In the genomic region with DNA sequence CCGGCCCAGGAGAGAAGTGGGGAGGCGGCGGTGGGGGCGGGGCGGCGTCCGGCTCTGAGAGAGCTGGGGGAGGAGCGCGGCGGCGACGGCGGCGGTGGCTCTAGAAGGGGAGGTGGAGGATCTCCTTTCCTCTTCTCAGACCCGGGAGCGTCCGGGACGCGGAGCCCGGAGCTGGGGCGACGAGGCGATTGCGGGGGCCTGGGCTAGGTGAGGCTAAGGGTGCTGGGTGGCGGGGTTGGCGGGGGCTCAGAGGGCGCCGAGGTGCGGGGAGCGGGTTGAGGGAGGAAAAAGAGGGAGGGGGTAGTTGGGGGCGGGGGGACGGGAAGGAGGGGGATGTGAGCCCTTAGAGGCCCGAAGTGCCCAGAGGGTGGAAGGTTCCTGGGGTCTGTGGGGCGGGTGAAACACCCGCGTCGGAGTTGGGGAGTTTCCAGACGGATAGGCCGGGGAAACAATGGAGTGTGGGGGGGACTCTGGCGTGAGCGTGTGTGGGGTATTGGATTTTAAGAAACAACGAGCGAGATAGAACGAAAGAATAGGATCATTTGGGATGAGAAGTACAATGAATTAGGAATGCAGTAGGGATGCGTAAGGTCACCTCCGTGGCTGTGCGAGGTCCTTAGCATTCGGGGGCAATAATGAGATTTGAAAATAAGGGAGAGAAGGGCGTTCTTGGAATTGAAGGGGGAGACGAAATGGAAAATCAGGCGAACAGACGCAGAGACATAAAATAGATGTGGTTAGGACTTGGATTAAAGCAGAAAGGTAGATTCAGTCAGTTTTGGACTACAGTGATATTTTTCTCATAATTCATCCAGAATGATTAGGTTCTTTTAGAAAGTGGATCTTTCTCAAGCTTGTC, we compare ENCODE assay signal across 8 cellular contexts. TPM values are rescaled to one million over a fixed set of nuclear protein-coding genes. Genes with fewer than 3 reads are reported as not detected.
DNase-seq lines count a peak whose midpoint lies in the region; ATAC-seq and TF ChIP-seq lines count a peak whose summit lies in the region.

SPATS2 (plus strand) TSS at position 82 of the 859 bp plus-strand sequence. CDS start 93,551 bp downstream, outside the sequence.

- H3K27me3 Mint-ChIP-seq in Calu3 (ENCODE audit: unreplicated experiment): no peaks in the 10 kb centered on the region
- H3K27me3 Mint-ChIP-seq in T-helper 2 cell treated with Interferon-gamma antibody and Interleukin-4, amounts not matched to agents 5 μg/mL and 100 μg/mL, for 36 hours (ENCODE audit: low read depth): no peaks in the 10 kb centered on the region

- no peaks in the 10 kb centered on the region for H3K27me3 ChIP-seq in neuron (ENCODE audit: insufficient read depth, low read length)

- CTCF ChIA-PET in Calu3 (lab: Charles Lee): interaction anchor here (0.7 to 1.8 kb wide), 6 partner anchors 9 to 213 kb away, joined by 3 to 8 read pairs (median 4); no protein-coding TSS in a partner anchor

- intact Hi-C loops in Calu3 (cut with micrococcal nuclease; ENCODE audit: unreplicated experiment): no loop called here

- H3K36me3 ChIP-seq in neuron (ENCODE audit: insufficient read depth, low read length): peaks cover 6% of the 10 kb centered on the region

- H3K36me3 Mint-ChIP-seq in Calu3 (ENCODE audit: insufficient read depth, unreplicated experiment): peaks cover 24% of the 10 kb centered on the region
- H3K36me3 Mint-ChIP-seq in T-helper 2 cell treated with Interferon-gamma antibody and Interleukin-4, amounts not matched to agents 5 μg/mL and 100 μg/mL, for 36 hours (ENCODE audit: low read depth): peaks cover 3% of the 10 kb centered on the region

- peaks cover 7% of the 10 kb centered on the region for H3K4me1 ChIP-seq in neuron (ENCODE audit: insufficient read depth, low read length)

- ATAC-seq in HG02798 (IDR thresholded peaks at IDR 0.05; ENCODE audit: poor library complexity, unreplicated experiment) (peak; percentile 3), GM18909 (IDR thresholded peaks at IDR 0.05; ENCODE audit: poor library complexity, unreplicated experiment) (no peak)

- H3K27ac Mint-ChIP-seq in Calu3 (ENCODE audit: unreplicated experiment): peak within 1 kb of the TSS; percentile 68
- H3K27ac Mint-ChIP-seq in T-helper 2 cell treated with Interferon-gamma antibody and Interleukin-4, amounts not matched to agents 5 μg/mL and 100 μg/mL, for 36 hours: peak within 1 kb of the TSS; percentile 94

- TF ChIP-seq CTCF in Calu3 (IDR thresholded peaks at IDR 0.05; ENCODE audit: unreplicated experiment): no peak

- no TSS peak for BruUV-seq in Calu3 (replicated peaks; lab: Mats Ljungman, UMichigan)

- H3K4me3 Mint-ChIP-seq in Calu3 (ENCODE audit: low read depth, unreplicated experiment): peak within 1 kb of the TSS; percentile 80
- peak within 1 kb of the TSS; percentile 88 for H3K4me3 Mint-ChIP-seq in T-helper 2 cell treated with Interferon-gamma antibody and Interleukin-4, amounts not matched to agents 5 μg/mL and 100 μg/mL, for 36 hours

- no peaks in the 10 kb centered on the region for H3K9me3 ChIP-seq in neuron (ENCODE audit: low read length)

- H3K4me1 Mint-ChIP-seq in Calu3 (ENCODE audit: low read depth, unreplicated experiment): no peaks in the 10 kb centered on the region
- H3K4me1 Mint-ChIP-seq in T-helper 2 cell treated with Interferon-gamma antibody and Interleukin-4, amounts not matched to agents 5 μg/mL and 100 μg/mL, for 36 hours (ENCODE audit: low read depth): peaks cover 39% of the 10 kb centered on the region

- DNase-seq in Calu3 (no peak), fibroblast of peridontal ligament (ENCODE audit: extremely low read depth) (peak; percentile 29), globus pallidus (ENCODE audit: low spot score) (no peak), midbrain (lab: John Stamatoyannopoulos, UW) (no peak)
- no peak for DNase-seq in T-helper 2 cell treated with Interferon-gamma antibody and Interleukin-4, amounts not matched to agents 5 μg/mL and 100 μg/mL, for 36 hours (ENCODE audit: low spot score)

- H2AFZ ChIP-seq in neuron (ENCODE audit: low read depth, low read length): peak within 1 kb of the TSS; percentile 96

- peak within 1 kb of the TSS; percentile 70 for H3K4me3 ChIP-seq in neuron (ENCODE audit: low read length)

- no peaks in the 10 kb centered on the region for H3K9me3 Mint-ChIP-seq in Calu3 (ENCODE audit: low read depth, unreplicated experiment)
- no peaks in the 10 kb centered on the region for H3K9me3 Mint-ChIP-seq in T-helper 2 cell treated with Interferon-gamma antibody and Interleukin-4, amounts not matched to agents 5 μg/mL and 100 μg/mL, for 36 hours

RNA-seq across cellular contexts. Expression of gene SPATS2, which starts in this region (rescaled TPM):
- total RNA-seq in Calu3 (2022): 23.0 and 23.2 TPM in 2 replicates
